Comparison of ENCODE assay signal across 9 cellular contexts in genomic region chr2:171272039-171272438, GRCh38.
DNase-seq lines count a peak whose midpoint lies in the region; TF ChIP-seq lines count a peak whose summit lies in the region.
"Had no signal": no experiment of that assay in that cellular context is flagged by ENCODE, and none has a peak within 500 bp of the region (broad histone marks: within the 10 kb centered on the region; RNA-seq: fewer than 3 reads in every experiment).

No MANE protein-coding gene starts in this region.

- H3K36me3 Mint-ChIP-seq in activated naive CD4-positive, alpha-beta T cell treated with anti-CD3 and anti-CD28 coated beads for 36 hours (ENCODE audit: low read depth): no peaks in the 10 kb centered on the region

- H3K4me3 ChIP-seq in thyroid gland (replicated peaks in 1 of 3): no peak overlapping the region

- H3K36me3 ChIP-seq in thyroid gland: no peaks in the 10 kb centered on the region

- no peaks in the 10 kb centered on the region for H3K4me1 Mint-ChIP-seq in activated naive CD4-positive, alpha-beta T cell treated with anti-CD3 and anti-CD28 coated beads for 36 hours (ENCODE audit: low read depth)

- no peaks in the 10 kb centered on the region for H3K27me3 ChIP-seq in thyroid gland

- no peak for TF ChIP-seq CTCF in thyroid gland (IDR thresholded peaks at IDR 0.05)

- no peaks in the 10 kb centered on the region for H3K9me3 ChIP-seq in thyroid gland

- no peak overlapping the region for H3K27ac Mint-ChIP-seq in activated naive CD4-positive, alpha-beta T cell treated with anti-CD3 and anti-CD28 coated beads for 36 hours

- peaks cover 12 to 16% of the 10 kb centered on the region in 2 donors for H3K4me1 ChIP-seq in thyroid gland

- H3K9me3 Mint-ChIP-seq in activated naive CD4-positive, alpha-beta T cell treated with anti-CD3 and anti-CD28 coated beads for 36 hours: no peaks in the 10 kb centered on the region

- peak overlapping the region in 2 of 3 donors; percentile 45 to 51 for H3K27ac ChIP-seq in thyroid gland
- H3K27ac ChIP-seq: 22Rv1 had no signal

- no peak overlapping the region for H3K4me3 Mint-ChIP-seq in activated naive CD4-positive, alpha-beta T cell treated with anti-CD3 and anti-CD28 coated beads for 36 hours

- intact Hi-C loops in thyroid gland (cut with DNase I): no loop called here
- intact Hi-C loops in activated naive CD4-positive, alpha-beta T cell treated with anti-CD3 and anti-CD28 coated beads for 36 hours (cut with micrococcal nuclease): no loop called here

- no peak for TF ChIP-seq POLR2A in thyroid gland (IDR thresholded peaks at IDR 0.05)

- no peaks in the 10 kb centered on the region for H3K27me3 Mint-ChIP-seq in activated naive CD4-positive, alpha-beta T cell treated with anti-CD3 and anti-CD28 coated beads for 36 hours (ENCODE audit: low read depth)

- DNase-seq in DMS 273 (lab: John Stamatoyannopoulos, UW; ENCODE audit: unreplicated experiment) (peak; percentile 7), DMS 273 treated with DMSO at 0.1 percent for 48 hours (lab: John Stamatoyannopoulos, UW) (no peak), amniotic stem cell (lab: John Stamatoyannopoulos, UW) (peak; percentile 77), iPS-NIHi11 (ENCODE audit: low spot score) (peak; percentile 60), thyroid gland (peak; percentile 84), retina (no peak)
- no peak for DNase-seq in effector CD4-positive, alpha-beta T cell
- DNase-seq in activated naive CD4-positive, alpha-beta T cell treated with anti-CD3 and anti-CD28 coated beads for 36 hours: no peak

- CTCF ChIA-PET in activated naive CD4-positive, alpha-beta T cell treated with anti-CD3 and anti-CD28 coated beads for 36 hours (lab: Charles Lee): interaction anchor here (0.6 kb wide), 2 partner anchors 59 to 1981 kb away, joined by 3 read pairs; no protein-coding TSS in a partner anchor

Comparison
In these comparisons a context has a peak if more than half of its experiments do, and no peak if none do; other contexts are left out.
1. DNase-seq: peak in DMS 273 (single experiment), amniotic stem cell (single experiment), iPS-NIHi11 (single experiment) and thyroid gland (2 of 2); none in DMS 273 treated with DMSO at 0.1 percent for 48 hours (single experiment), effector CD4-positive, alpha-beta T cell (single experiment), retina (single experiment) and activated naive CD4-positive, alpha-beta T cell treated with anti-CD3 and anti-CD28 coated beads for 36 hours (single experiment).